In genomic region chr2:199911052-199911876, GRCh38 we compare ENCODE assay signal across 1 cellular context.
A peak's percentile ranks its signal among the peaks of the same experiment; 100 is the strongest.
TF ChIP-seq lines count a peak whose summit lies in the region.

Gene C2orf69, plus strand, starts transcription at chr2:199911293. Its CDS starts 146 bp downstream, at chr2:199911439.

TF ChIP-seq in K562, 482 proteins besides CTCF, POLR2A, EP300 and RAD21 (continued from another document):
- TF ChIP-seq, protein P1, sequence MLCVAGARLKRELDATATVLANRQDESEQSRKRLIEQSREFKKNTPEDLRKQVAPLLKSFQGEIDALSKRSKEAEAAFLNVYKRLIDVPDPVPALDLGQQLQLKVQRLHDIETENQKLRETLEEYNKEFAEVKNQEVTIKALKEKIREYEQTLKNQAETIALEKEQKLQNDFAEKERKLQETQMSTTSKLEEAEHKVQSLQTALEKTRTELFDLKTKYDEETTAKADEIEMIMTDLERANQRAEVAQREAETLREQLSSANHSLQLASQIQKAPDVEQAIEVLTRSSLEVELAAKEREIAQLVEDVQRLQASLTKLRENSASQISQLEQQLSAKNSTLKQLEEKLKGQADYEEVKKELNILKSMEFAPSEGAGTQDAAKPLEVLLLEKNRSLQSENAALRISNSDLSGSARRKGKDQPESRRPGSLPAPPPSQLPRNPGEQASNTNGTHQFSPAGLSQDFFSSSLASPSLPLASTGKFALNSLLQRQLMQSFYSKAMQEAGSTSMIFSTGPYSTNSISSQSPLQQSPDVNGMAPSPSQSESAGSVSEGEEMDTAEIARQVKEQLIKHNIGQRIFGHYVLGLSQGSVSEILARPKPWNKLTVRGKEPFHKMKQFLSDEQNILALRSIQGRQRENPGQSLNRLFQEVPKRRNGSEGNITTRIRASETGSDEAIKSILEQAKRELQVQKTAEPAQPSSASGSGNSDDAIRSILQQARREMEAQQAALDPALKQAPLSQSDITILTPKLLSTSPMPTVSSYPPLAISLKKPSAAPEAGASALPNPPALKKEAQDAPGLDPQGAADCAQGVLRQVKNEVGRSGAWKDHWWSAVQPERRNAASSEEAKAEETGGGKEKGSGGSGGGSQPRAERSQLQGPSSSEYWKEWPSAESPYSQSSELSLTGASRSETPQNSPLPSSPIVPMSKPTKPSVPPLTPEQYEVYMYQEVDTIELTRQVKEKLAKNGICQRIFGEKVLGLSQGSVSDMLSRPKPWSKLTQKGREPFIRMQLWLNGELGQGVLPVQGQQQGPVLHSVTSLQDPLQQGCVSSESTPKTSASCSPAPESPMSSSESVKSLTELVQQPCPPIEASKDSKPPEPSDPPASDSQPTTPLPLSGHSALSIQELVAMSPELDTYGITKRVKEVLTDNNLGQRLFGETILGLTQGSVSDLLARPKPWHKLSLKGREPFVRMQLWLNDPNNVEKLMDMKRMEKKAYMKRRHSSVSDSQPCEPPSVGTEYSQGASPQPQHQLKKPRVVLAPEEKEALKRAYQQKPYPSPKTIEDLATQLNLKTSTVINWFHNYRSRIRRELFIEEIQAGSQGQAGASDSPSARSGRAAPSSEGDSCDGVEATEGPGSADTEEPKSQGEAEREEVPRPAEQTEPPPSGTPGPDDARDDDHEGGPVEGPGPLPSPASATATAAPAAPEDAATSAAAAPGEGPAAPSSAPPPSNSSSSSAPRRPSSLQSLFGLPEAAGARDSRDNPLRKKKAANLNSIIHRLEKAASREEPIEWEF (CRISPR knock-in tag; IDR thresholded peaks at IDR 0.05) = no peak
- TF ChIP-seq POLR2H (tag; IDR thresholded peaks at IDR 0.05; ENCODE audit: low read depth) = 0 out of 2 replicates have a peak, but pooled peaks have one; percentile 64
- TF ChIP-seq RBM14 (IDR thresholded peaks at IDR 0.05; ENCODE audit: borderline replicate concordance, insufficient read depth, low read depth, low read length) = no peak
- TF ChIP-seq TAF9B (IDR thresholded peaks at IDR 0.05; ENCODE audit: partially characterized antibody) = peak; percentile 29
- peak; percentile 63 for TF ChIP-seq TAF1 (IDR thresholded peaks at IDR 0.05; ENCODE audit: control insufficient read depth, extremely low read depth, insufficient read depth, low read length, severe bottlenecking)
- TF ChIP-seq BRD9 (IDR thresholded peaks at IDR 0.05; ENCODE audit: low read depth, partially characterized antibody) = no peak
- TF ChIP-seq ATF4 (CRISPR knock-in tag; IDR thresholded peaks at IDR 0.05) = no peak
- TF ChIP-seq ZBTB12 (CRISPR knock-in tag; IDR thresholded peaks at IDR 0.05) = peak; percentile 84
- TF ChIP-seq RNF2 (IDR thresholded peaks at IDR 0.05) = no peak
- TF ChIP-seq NR2C2 (CRISPR knock-in tag; IDR thresholded peaks at IDR 0.05) = no peak
- TF ChIP-seq NR2C2 (tag; IDR thresholded peaks at IDR 0.05) = peak; percentile 43; the same call in 1 of the 2 replicates
- TF ChIP-seq MTA3 (IDR thresholded peaks at IDR 0.05; ENCODE audit: borderline replicate concordance) = no peak
- TF ChIP-seq ZBTB43 (CRISPR knock-in tag; IDR thresholded peaks at IDR 0.05) = no peak
- peak; percentile 48; the same call in 1 of the 2 replicates for TF ChIP-seq SIN3B (IDR thresholded peaks at IDR 0.05; ENCODE audit: low read depth)
- TF ChIP-seq CTBP1 (IDR thresholded peaks at IDR 0.05; ENCODE audit: borderline replicate concordance) = peak; percentile 69
- TF ChIP-seq POLR2B (IDR thresholded peaks at IDR 0.05; ENCODE audit: low read depth, partially characterized antibody) = peak; percentile 62
- TF ChIP-seq SP1 (CRISPR knock-in tag; IDR thresholded peaks at IDR 0.05) = peak; percentile 78
- peak; percentile 87 for TF ChIP-seq ZBTB1 (CRISPR knock-in tag; IDR thresholded peaks at IDR 0.05; ENCODE audit: borderline replicate concordance, low read depth)
- peak; percentile 98 for TF ChIP-seq VEZF1 (CRISPR knock-in tag; IDR thresholded peaks at IDR 0.05)
- TF ChIP-seq NFIX (CRISPR knock-in tag; IDR thresholded peaks at IDR 0.05; ENCODE audit: low read depth) = no peak
- no peak for TF ChIP-seq ZNF282 (CRISPR knock-in tag; IDR thresholded peaks at IDR 0.05)
- TF ChIP-seq ZNF24 (IDR thresholded peaks at IDR 0.05) = no peak
- TF ChIP-seq KDM4B (IDR thresholded peaks at IDR 0.05; ENCODE audit: borderline replicate concordance in 2 of 2, low read depth in 1 of 2) = no peak
- TF ChIP-seq POLR3A (IDR thresholded peaks at IDR 0.05; ENCODE audit: borderline replicate concordance, extremely low read depth, insufficient read depth, insufficient read length) = no peak
- TF ChIP-seq, protein P2, sequence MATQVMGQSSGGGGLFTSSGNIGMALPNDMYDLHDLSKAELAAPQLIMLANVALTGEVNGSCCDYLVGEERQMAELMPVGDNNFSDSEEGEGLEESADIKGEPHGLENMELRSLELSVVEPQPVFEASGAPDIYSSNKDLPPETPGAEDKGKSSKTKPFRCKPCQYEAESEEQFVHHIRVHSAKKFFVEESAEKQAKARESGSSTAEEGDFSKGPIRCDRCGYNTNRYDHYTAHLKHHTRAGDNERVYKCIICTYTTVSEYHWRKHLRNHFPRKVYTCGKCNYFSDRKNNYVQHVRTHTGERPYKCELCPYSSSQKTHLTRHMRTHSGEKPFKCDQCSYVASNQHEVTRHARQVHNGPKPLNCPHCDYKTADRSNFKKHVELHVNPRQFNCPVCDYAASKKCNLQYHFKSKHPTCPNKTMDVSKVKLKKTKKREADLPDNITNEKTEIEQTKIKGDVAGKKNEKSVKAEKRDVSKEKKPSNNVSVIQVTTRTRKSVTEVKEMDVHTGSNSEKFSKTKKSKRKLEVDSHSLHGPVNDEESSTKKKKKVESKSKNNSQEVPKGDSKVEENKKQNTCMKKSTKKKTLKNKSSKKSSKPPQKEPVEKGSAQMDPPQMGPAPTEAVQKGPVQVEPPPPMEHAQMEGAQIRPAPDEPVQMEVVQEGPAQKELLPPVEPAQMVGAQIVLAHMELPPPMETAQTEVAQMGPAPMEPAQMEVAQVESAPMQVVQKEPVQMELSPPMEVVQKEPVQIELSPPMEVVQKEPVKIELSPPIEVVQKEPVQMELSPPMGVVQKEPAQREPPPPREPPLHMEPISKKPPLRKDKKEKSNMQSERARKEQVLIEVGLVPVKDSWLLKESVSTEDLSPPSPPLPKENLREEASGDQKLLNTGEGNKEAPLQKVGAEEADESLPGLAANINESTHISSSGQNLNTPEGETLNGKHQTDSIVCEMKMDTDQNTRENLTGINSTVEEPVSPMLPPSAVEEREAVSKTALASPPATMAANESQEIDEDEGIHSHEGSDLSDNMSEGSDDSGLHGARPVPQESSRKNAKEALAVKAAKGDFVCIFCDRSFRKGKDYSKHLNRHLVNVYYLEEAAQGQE (CRISPR knock-in tag; IDR thresholded peaks at IDR 0.05; ENCODE audit: low read depth) = 0 out of 2 replicates have a peak, but pooled peaks have one; percentile 48
- no peak for TF ChIP-seq STAT5B (CRISPR knock-in tag; IDR thresholded peaks at IDR 0.05)
- no peak for TF ChIP-seq ZNF12 (CRISPR knock-in tag; IDR thresholded peaks at IDR 0.05)
- TF ChIP-seq PHF20 (IDR thresholded peaks at IDR 0.05; ENCODE audit: partially characterized antibody) = peak; percentile 73
- TF ChIP-seq ELF1 (tag; IDR thresholded peaks at IDR 0.05) = no peak
- 0 out of 2 replicates have a peak, but pooled peaks have one; percentile 28 for TF ChIP-seq FOXP1 (CRISPR knock-in tag; IDR thresholded peaks at IDR 0.05)
- TF ChIP-seq FOXA3 (CRISPR knock-in tag; conservative IDR thresholded peaks at IDR 0.05 in 1 of 2, IDR thresholded peaks at IDR 0.05 in 1 of 2) = 0 out of 4 replicates have a peak, but pooled peaks of 1 of the 2 experiments have one; percentile 18
